ENCODE assay signal across 13 cellular contexts in the genomic region with DNA sequence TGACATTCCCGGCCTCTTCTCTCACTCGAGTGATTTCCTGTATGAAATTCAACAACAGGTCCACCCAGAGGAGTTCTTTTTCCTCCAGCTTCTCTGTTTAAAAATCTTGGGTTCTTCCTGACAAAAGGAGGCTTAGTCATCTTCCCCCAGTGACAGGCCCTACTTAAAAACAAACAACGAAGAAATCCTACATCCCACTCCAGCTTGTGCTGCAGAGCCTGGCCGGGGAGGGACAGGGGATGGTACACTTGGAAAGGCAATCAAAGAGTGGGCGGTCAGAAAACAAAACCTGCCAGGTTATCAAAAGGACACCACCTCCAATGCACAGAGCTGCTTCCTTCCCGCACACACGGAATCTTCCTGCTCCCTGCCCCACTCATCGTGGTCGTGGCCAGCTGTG.
DNase-seq lines count a peak whose midpoint lies in the region; ATAC-seq and TF ChIP-seq lines count a peak whose summit lies in the region.
"Had no signal": no experiment of that assay in that cellular context is flagged by ENCODE, and none has a peak within 500 bp of the region (broad histone marks: within the 10 kb centered on the region; RNA-seq: fewer than 3 reads in every experiment).

No MANE protein-coding gene starts in this region.

- H3K4me3 ChIP-seq in SK-N-SH (ENCODE audit: low read depth in 2 of 2, low read length in 1 of 2), result no peak overlapping the region

- no peaks in the 10 kb centered on the region for H3K36me3 ChIP-seq in SK-N-SH (replicated peaks in 1 of 2; ENCODE audit: control insufficient read depth in 1 of 2, insufficient read depth in 2 of 2, low read length in 1 of 2)

- H3K9ac ChIP-seq in SK-N-SH, result no peak overlapping the region; the same call in 1 of the 2 replicates

- CTCF ChIA-PET in SK-N-SH (lab: Yijun Ruan, JAX), result interaction anchor here (1.2 to 1.3 kb wide), 2 partner anchors 16 to 241 kb away, joined by 3 read pairs; no protein-coding TSS in a partner anchor

- TF ChIP-seq CTCF in SK-N-SH (IDR thresholded peaks at IDR 0.05), result no peak

- DNase-seq in AG08396 (ENCODE audit: low spot score), result peak; percentile 51
- DNase-seq in SK-N-SH, result no peak
- DNase-seq in fibroblast of peridontal ligament (ENCODE audit: extremely low read depth), result peak; percentile 82
- DNase-seq in occipital lobe (lab: John Stamatoyannopoulos, UW), result peak; percentile 20
- DNase-seq in NCI-H1694 (lab: John Stamatoyannopoulos, UW), result no peak
- DNase-seq in mesenteric fat pad (ENCODE audit: low spot score), result no peak
- DNase-seq: activated CD8-positive, alpha-beta T cell treated with anti-CD3 and anti-CD28 coated beads for 36 hours; effector memory CD8-positive, alpha-beta T cell; NCI-H2107; stimulated activated CD4-positive, alpha-beta T cell treated with anti-CD3 and anti-CD28 coated beads, Interleukin-1b, Interleukin-23, amount 100 ng/mL, for 48 hours had no signal

- peak overlapping the region in 1 of 2 experiments; percentile 60; a peak in 1 of 4 replicates for H3K27ac ChIP-seq in SK-N-SH (ENCODE audit: low read depth in 2 of 2, low read length in 1 of 2)

- 57% methylated on average over 8 of the region's 9 CpGs for WGBS in SK-N-SH (ENCODE audit: low lambda C conversion rate)

- H3F3A ChIP-seq in SK-N-SH (replicated peaks; ENCODE audit: insufficient read depth), result no peaks in the 10 kb centered on the region

- no peak for TF ChIP-seq RAD21 in SK-N-SH (IDR thresholded peaks at IDR 0.05; ENCODE audit: low read length)

- H3K9me3 ChIP-seq in SK-N-SH, result no peaks in the 10 kb centered on the region

- peaks cover 4 to 7% of the 10 kb centered on the region in 2 experiments; a peak in 1 of 4 replicates for H3K4me1 ChIP-seq in SK-N-SH (ENCODE audit: control insufficient read depth in 1 of 2, insufficient read depth in 2 of 2, low read depth in 1 of 2, low read length in 1 of 2)

- H4K20me1 ChIP-seq in SK-N-SH (ENCODE audit: insufficient read depth), result no peaks in the 10 kb centered on the region

- POLR2A ChIA-PET in SK-N-SH (lab: Yijun Ruan, JAX), result no interaction called here

- H3K79me2 ChIP-seq in SK-N-SH (ENCODE audit: insufficient read depth), result no peaks in the 10 kb centered on the region

- no peak for TF ChIP-seq POLR2A in GM18505 (IDR thresholded peaks at IDR 0.05; ENCODE audit: borderline replicate concordance, extremely low read depth, insufficient read depth, insufficient read length)

- no peak for ATAC-seq in GM18505 (IDR thresholded peaks at IDR 0.05; ENCODE audit: unreplicated experiment)
- no peak for ATAC-seq in HG02798 (IDR thresholded peaks at IDR 0.05; ENCODE audit: poor library complexity, unreplicated experiment)
- ATAC-seq: activated CD8-positive, alpha-beta T cell treated with anti-CD3 and anti-CD28 coated beads for 36 hours; activated naive CD4-positive, alpha-beta T cell treated with anti-CD3 and anti-CD28 coated beads, Interleukin-2, amount 50 U/mL, for 72 hours; effector memory CD8-positive, alpha-beta T cell had no signal

- 0 out of 2 replicates have a peak overlapping the region, but pooled peaks have one; percentile 31 for H3K4me2 ChIP-seq in SK-N-SH

- H3K9me2 ChIP-seq in SK-N-SH, result no peaks in the 10 kb centered on the region

- H3K27me3 ChIP-seq in SK-N-SH (ENCODE audit: insufficient read depth), result no peaks in the 10 kb centered on the region

- peak overlapping the region; percentile 44; the same call in 1 of the 2 replicates for H2AFZ ChIP-seq in SK-N-SH (ENCODE audit: low read depth)

- TF ChIP-seq EP300 in SK-N-SH (IDR thresholded peaks at IDR 0.05; ENCODE audit: borderline replicate concordance in 1 of 2, low read depth in 1 of 2, low read length in 1 of 2), result no peak

TF ChIP-seq in SK-N-SH, 30 proteins besides CTCF, POLR2A, EP300 and RAD21:
- TF ChIP-seq RCOR1 (IDR thresholded peaks at IDR 0.05; ENCODE audit: low read length) (no peak), GABPA (IDR thresholded peaks at IDR 0.05; ENCODE audit: low read depth) (no peak), RXRA (IDR thresholded peaks at IDR 0.05; ENCODE audit: borderline replicate concordance, low read depth) (no peak), EZH2phosphoT487 (IDR thresholded peaks at IDR 0.05; ENCODE audit: borderline replicate concordance, low read depth) (no peak), FOXM1 (IDR thresholded peaks at IDR 0.05; ENCODE audit: low read depth) (no peak), TEAD4 (IDR thresholded peaks at IDR 0.05; ENCODE audit: borderline replicate concordance, insufficient read depth) (no peak), MXI1 (IDR thresholded peaks at IDR 0.05; ENCODE audit: low read depth, low read length) (no peak)
- TF ChIP-seq, protein P1, sequence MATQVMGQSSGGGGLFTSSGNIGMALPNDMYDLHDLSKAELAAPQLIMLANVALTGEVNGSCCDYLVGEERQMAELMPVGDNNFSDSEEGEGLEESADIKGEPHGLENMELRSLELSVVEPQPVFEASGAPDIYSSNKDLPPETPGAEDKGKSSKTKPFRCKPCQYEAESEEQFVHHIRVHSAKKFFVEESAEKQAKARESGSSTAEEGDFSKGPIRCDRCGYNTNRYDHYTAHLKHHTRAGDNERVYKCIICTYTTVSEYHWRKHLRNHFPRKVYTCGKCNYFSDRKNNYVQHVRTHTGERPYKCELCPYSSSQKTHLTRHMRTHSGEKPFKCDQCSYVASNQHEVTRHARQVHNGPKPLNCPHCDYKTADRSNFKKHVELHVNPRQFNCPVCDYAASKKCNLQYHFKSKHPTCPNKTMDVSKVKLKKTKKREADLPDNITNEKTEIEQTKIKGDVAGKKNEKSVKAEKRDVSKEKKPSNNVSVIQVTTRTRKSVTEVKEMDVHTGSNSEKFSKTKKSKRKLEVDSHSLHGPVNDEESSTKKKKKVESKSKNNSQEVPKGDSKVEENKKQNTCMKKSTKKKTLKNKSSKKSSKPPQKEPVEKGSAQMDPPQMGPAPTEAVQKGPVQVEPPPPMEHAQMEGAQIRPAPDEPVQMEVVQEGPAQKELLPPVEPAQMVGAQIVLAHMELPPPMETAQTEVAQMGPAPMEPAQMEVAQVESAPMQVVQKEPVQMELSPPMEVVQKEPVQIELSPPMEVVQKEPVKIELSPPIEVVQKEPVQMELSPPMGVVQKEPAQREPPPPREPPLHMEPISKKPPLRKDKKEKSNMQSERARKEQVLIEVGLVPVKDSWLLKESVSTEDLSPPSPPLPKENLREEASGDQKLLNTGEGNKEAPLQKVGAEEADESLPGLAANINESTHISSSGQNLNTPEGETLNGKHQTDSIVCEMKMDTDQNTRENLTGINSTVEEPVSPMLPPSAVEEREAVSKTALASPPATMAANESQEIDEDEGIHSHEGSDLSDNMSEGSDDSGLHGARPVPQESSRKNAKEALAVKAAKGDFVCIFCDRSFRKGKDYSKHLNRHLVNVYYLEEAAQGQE (IDR thresholded peaks at IDR 0.05; ENCODE audit: low read depth, low read length), result no peak
- TF ChIP-seq, protein P2, sequence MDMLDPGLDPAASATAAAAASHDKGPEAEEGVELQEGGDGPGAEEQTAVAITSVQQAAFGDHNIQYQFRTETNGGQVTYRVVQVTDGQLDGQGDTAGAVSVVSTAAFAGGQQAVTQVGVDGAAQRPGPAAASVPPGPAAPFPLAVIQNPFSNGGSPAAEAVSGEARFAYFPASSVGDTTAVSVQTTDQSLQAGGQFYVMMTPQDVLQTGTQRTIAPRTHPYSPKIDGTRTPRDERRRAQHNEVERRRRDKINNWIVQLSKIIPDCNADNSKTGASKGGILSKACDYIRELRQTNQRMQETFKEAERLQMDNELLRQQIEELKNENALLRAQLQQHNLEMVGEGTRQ (IDR thresholded peaks at IDR 0.05; ENCODE audit: borderline replicate concordance, low read depth, low read length), result no peak
- TF ChIP-seq, protein P3, sequence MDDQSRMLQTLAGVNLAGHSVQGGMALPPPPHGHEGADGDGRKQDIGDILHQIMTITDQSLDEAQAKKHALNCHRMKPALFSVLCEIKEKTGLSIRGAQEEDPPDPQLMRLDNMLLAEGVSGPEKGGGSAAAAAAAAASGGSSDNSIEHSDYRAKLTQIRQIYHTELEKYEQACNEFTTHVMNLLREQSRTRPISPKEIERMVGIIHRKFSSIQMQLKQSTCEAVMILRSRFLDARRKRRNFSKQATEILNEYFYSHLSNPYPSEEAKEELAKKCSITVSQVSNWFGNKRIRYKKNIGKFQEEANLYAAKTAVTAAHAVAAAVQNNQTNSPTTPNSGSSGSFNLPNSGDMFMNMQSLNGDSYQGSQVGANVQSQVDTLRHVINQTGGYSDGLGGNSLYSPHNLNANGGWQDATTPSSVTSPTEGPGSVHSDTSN (IDR thresholded peaks at IDR 0.05), result no peak
- TF ChIP-seq, protein P4, sequence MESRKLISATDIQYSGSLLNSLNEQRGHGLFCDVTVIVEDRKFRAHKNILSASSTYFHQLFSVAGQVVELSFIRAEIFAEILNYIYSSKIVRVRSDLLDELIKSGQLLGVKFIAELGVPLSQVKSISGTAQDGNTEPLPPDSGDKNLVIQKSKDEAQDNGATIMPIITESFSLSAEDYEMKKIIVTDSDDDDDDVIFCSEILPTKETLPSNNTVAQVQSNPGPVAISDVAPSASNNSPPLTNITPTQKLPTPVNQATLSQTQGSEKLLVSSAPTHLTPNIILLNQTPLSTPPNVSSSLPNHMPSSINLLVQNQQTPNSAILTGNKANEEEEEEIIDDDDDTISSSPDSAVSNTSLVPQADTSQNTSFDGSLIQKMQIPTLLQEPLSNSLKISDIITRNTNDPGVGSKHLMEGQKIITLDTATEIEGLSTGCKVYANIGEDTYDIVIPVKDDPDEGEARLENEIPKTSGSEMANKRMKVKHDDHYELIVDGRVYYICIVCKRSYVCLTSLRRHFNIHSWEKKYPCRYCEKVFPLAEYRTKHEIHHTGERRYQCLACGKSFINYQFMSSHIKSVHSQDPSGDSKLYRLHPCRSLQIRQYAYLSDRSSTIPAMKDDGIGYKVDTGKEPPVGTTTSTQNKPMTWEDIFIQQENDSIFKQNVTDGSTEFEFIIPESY (IDR thresholded peaks at IDR 0.05; ENCODE audit: borderline replicate concordance, low read depth), result no peak

Comparison
In these comparisons a context has a peak if more than half of its experiments do, and no peak if none do; other contexts are left out.
1. DNase-seq: peak in AG08396 (single experiment), fibroblast of peridontal ligament (single experiment) and occipital lobe (single experiment); none in SK-N-SH (single experiment), NCI-H1694 (single experiment) and mesenteric fat pad (single experiment).